In the genomic region with DNA sequence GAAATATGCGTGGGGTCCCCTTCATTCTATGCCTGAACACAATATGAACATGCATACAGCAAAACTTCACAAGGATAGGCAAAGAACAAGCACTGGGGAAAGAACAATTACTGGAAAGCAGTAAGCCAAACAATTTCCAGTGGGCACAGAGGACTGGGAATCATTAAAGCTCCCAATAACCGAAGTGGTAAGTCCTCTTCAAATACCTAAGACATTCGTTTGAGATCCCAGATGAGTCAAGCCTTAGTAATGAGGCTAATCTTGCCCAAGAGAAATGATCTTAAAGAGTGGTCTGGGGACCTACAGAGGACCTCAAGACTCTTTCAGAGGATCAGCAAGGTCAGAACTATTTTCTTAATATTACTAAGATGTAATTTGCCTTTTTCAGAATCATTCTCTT, we compare ENCODE assay signal across 19 cellular contexts. TPM values are rescaled to one million over a fixed set of nuclear protein-coding genes. Genes with fewer than 3 reads are reported as not detected.
A peak's percentile ranks its signal among the peaks of the same experiment; 100 is the strongest.
DNase-seq lines count a peak whose midpoint lies in the region; TF ChIP-seq lines count a peak whose summit lies in the region.
"Had no signal": no experiment of that assay in that cellular context is flagged by ENCODE, and none has a peak within 500 bp of the region (broad histone marks: within the 10 kb centered on the region; RNA-seq: fewer than 3 reads in every experiment).

No MANE protein-coding gene starts in this region.

- TF ChIP-seq CTCF in choroid plexus epithelial cell (conservative IDR thresholded peaks at IDR 0.05; ENCODE audit: low read depth, low read length), result no peak

- DNase-seq in EH (ENCODE audit: low read depth) (peak; percentile 70), M059J (ENCODE audit: low read depth) (peak; percentile 68), choroid plexus epithelial cell (ENCODE audit: low read depth) (peak; percentile 70), kidney tubule cell (ENCODE audit: low spot score) (peak; percentile 27), AML-193 (lab: John Stamatoyannopoulos, UW) (no peak), NCI-H2081 (lab: John Stamatoyannopoulos, UW) (no peak), NCI-H2196 treated with DMSO at 0.1 percent for 48 hours (lab: John Stamatoyannopoulos, UW; ENCODE audit: unreplicated experiment) (no peak), SW480 (ENCODE audit: low spot score) (no peak)
- DNase-seq: activated CD4-positive, alpha-beta memory T cell treated with anti-CD3 and anti-CD28 coated beads for 36 hours; activated T-cell treated with anti-CD3 and anti-CD28 coated beads, Interleukin-2, amount 50 U/mL, for 4 hours; foreskin melanocyte; left ventricle myocardium superior; NCI-H748 treated with DMSO at 0.1 percent for 48 hours; sigmoid colon; stimulated activated CD4-positive, alpha-beta T cell treated with anti-CD3 and anti-CD28 coated beads, Interleukin-2, amount 100 ng/mL, for 48 hours; substantia nigra; uterus had no signal

- H3K4me3 ChIP-seq in choroid plexus epithelial cell (ENCODE audit: low read depth, low read length), result no peak overlapping the region
- H3K4me3 ChIP-seq: cardiac muscle cell, K562, sigmoid colon, uterus had no signal

RNA-seq across cellular contexts. Expression of a gene that starts 28.6 kb away (rescaled TPM):
- total RNA-seq in M059J (2014; rRNA removed; shearing (Covaris generic)), result 29.0 and 36.4 TPM in 2 replicates

RNA-seq across cellular contexts. Expression of a gene that starts 28.8 kb away (rescaled TPM):
- 112 and 134 TPM in 2 replicates for total RNA-seq in M059J (2014; rRNA removed; shearing (Covaris generic))

Comparison
In these comparisons a context has a peak if more than half of its experiments do, and no peak if none do; other contexts are left out.
1. DNase-seq: peak in EH (single experiment), M059J (single experiment), choroid plexus epithelial cell (single experiment) and kidney tubule cell (single experiment); none in AML-193 (0 of 2), NCI-H2081 (0 of 2), NCI-H2196 treated with DMSO at 0.1 percent for 48 hours (single experiment) and SW480 (single experiment).